11 cellular contexts compared by ENCODE assay signal in the genomic region with DNA sequence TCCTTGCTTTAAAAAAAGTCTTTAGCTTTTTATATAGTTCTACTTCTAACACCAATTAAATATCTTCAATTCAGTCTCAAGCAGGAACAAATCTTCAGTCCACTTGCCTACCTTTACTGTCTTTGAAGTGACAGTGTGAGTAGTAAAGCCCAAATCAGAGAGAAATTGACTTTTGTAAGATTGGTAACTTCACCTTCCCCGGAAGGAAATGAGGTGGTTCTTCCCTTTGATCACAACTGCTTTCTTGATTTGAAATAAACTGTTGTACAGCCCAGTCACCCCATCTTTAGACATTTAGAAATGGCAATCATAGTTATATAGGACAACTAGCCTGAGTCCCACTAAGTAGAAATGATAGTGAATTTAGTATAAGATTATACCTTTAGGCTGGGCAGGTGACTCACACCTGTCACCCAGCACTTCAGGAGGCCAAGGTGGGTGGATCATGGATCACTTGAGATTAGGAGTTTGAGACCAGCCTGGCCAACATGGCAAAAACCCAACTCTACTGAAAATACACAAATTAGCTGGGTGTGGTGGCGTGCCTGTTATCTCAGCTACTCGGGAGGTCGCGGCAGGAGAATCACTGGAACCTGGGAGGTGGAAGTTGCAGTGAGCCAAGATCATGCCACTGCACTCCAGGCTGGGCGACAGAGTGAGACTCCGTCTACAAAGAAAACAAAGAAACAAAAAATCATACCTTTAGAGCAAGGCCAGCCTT. TPM values are rescaled to one million over a fixed set of nuclear protein-coding genes. Genes with fewer than 3 reads are reported as not detected.
A peak's percentile ranks its signal among the peaks of the same experiment; 100 is the strongest.
DNase-seq lines count a peak whose midpoint lies in the region; ATAC-seq, FAIRE-seq and TF ChIP-seq lines count a peak whose summit lies in the region.
"Had no signal": no experiment of that assay in that cellular context is flagged by ENCODE, and none has a peak within 500 bp of the region (broad histone marks: within the 10 kb centered on the region; RNA-seq: fewer than 3 reads in every experiment).

No MANE protein-coding gene starts in this region.

- peaks cover 4% of the 10 kb centered on the region for H3F3A ChIP-seq in smooth muscle cell (ENCODE audit: low read depth)

- ATAC-seq in T-cell (replicated peaks in 1 of 4) (no peak), HG03159 (IDR thresholded peaks at IDR 0.05; ENCODE audit: unreplicated experiment) (no peak)
- ATAC-seq in stimulated activated memory B cell treated with anti-CD40 and anti-IgM and Interleukin-4, amounts not matched to agents 10 μg/mL and 1 μg/mL and 100 μg/mL, for 72 hours: no peak
- ATAC-seq: PC-3 had no signal

- H3K27ac Mint-ChIP-seq in T-cell: peak overlapping the region; percentile 60 to 89
- H3K27ac Mint-ChIP-seq in stimulated activated memory B cell treated with anti-CD40 and anti-IgM and Interleukin-4, amounts not matched to agents 10 μg/mL and 1 μg/mL and 100 μg/mL, for 72 hours: peak overlapping the region; percentile 61

- POLR2A ChIA-PET in T-cell (lab: Charles Lee): no interaction called here

- no peaks in the 10 kb centered on the region for H3K27me3 ChIP-seq in smooth muscle cell (ENCODE audit: low read depth)

- H3K4me3 Mint-ChIP-seq in T-cell: peak overlapping the region; percentile 48 to 72 (median 64)
- peak overlapping the region; percentile 18 for H3K4me3 Mint-ChIP-seq in stimulated activated memory B cell treated with anti-CD40 and anti-IgM and Interleukin-4, amounts not matched to agents 10 μg/mL and 1 μg/mL and 100 μg/mL, for 72 hours

- H3K9me3 Mint-ChIP-seq in T-cell: no peaks in the 10 kb centered on the region
- no peaks in the 10 kb centered on the region for H3K9me3 Mint-ChIP-seq in stimulated activated memory B cell treated with anti-CD40 and anti-IgM and Interleukin-4, amounts not matched to agents 10 μg/mL and 1 μg/mL and 100 μg/mL, for 72 hours

- no peaks in the 10 kb centered on the region for H3K27me3 Mint-ChIP-seq in T-cell
- no peaks in the 10 kb centered on the region for H3K27me3 Mint-ChIP-seq in stimulated activated memory B cell treated with anti-CD40 and anti-IgM and Interleukin-4, amounts not matched to agents 10 μg/mL and 1 μg/mL and 100 μg/mL, for 72 hours

- 94% methylated on average over 7 of the region's 7 CpGs for WGBS in smooth muscle cell (ENCODE audit: low lambda C conversion rate)

- no peak overlapping the region for H2AFZ ChIP-seq in smooth muscle cell (ENCODE audit: low read depth)

- peaks cover 61 to 66% (median 65%) of the 10 kb centered on the region in 3 donors for H3K4me1 Mint-ChIP-seq in T-cell
- peaks cover 55% of the 10 kb centered on the region for H3K4me1 Mint-ChIP-seq in stimulated activated memory B cell treated with anti-CD40 and anti-IgM and Interleukin-4, amounts not matched to agents 10 μg/mL and 1 μg/mL and 100 μg/mL, for 72 hours

- H3K9me3 ChIP-seq in smooth muscle cell (replicated peaks; ENCODE audit: low read depth): no peaks in the 10 kb centered on the region

- DNase-seq in GM12892 (ENCODE audit: insufficient read length) (no peak), T-cell (no peak), SHP77 (lab: John Stamatoyannopoulos, UW) (no peak), smooth muscle cell (lab: John Stamatoyannopoulos, UW; ENCODE audit: unreplicated experiment) (no peak)
- DNase-seq: activated effector memory CD4-positive, alpha-beta T cell treated with Interleukin-2 at 50 U/mL for 16 hours; cortex of kidney; occipital lobe; PC-3 had no signal

- H3K4me3 ChIP-seq in smooth muscle cell: no peak overlapping the region

- no peak for TF ChIP-seq CTCF in smooth muscle cell (IDR thresholded peaks at IDR 0.05; ENCODE audit: borderline replicate concordance, insufficient read depth, poor library complexity, severe bottlenecking)

- no peaks in the 10 kb centered on the region for H4K20me1 ChIP-seq in smooth muscle cell (ENCODE audit: low read depth)

- TF ChIP-seq POLR2A in GM12892 (IDR thresholded peaks at IDR 0.05; ENCODE audit: low read depth, low read length): no peak; the same call in 1 of the 2 replicates

- H3K27ac ChIP-seq in smooth muscle cell (ENCODE audit: low read depth): no peak overlapping the region

- H3K9ac ChIP-seq in smooth muscle cell (ENCODE audit: low read depth): no peak overlapping the region

- H3K4me1 ChIP-seq in smooth muscle cell (ENCODE audit: low read depth): peaks cover 29% of the 10 kb centered on the region

- FAIRE-seq in GM12892 (lab: Jason Lieb, UNC) (peak; percentile 14), endometrium (lab: Jason Lieb, UNC) (peak; percentile 23)

- H3K79me2 ChIP-seq in smooth muscle cell (ENCODE audit: low read depth): peaks cover 13% of the 10 kb centered on the region

- no peaks in the 10 kb centered on the region for H3K36me3 Mint-ChIP-seq in T-cell
- no peaks in the 10 kb centered on the region for H3K36me3 Mint-ChIP-seq in stimulated activated memory B cell treated with anti-CD40 and anti-IgM and Interleukin-4, amounts not matched to agents 10 μg/mL and 1 μg/mL and 100 μg/mL, for 72 hours

- no peak overlapping the region for H3K4me2 ChIP-seq in smooth muscle cell

- CTCF ChIA-PET in T-cell (lab: Charles Lee): interaction anchor here (0.6 to 2.9 kb wide), 10 partner anchors 8 to 218 kb away, joined by 3 to 18 read pairs (median 4); a partner anchor contains a TSS

- H3K36me3 ChIP-seq in smooth muscle cell (ENCODE audit: low read depth): no peaks in the 10 kb centered on the region

RNA-seq across cellular contexts. Expression of a gene that starts 4.7 kb away (rescaled TPM):
- 81.0 TPM for polyA plus RNA-seq in GM12892 (2012; ENCODE audit: missing spikeins)
- total RNA-seq in T-cell (10 to 100 TPM; 18.4 to 32.6 (median 28.0) TPM), smooth muscle cell (21.8 and 26.7 TPM in 2 replicates)
- polyA plus RNA-seq in smooth muscle cell: 9.9 and 14.4 TPM in 2 replicates

RNA-seq across cellular contexts. Expression of a gene that starts 42.7 kb away (rescaled TPM):
- polyA plus RNA-seq in GM12892 (2012; ENCODE audit: missing spikeins): 36.7 TPM
- total RNA-seq in T-cell (1 to 10 TPM; 4.0 to 7.8 (median 5.3) TPM), smooth muscle cell (2,305 and 2,362 TPM in 2 replicates)
- polyA plus RNA-seq in smooth muscle cell: 3,088 and 4,814 TPM in 2 replicates
- total RNA-seq: PC-3 had no signal

Comparison
In these comparisons a context has a peak if more than half of its experiments do, and no peak if none do; other contexts are left out.
1. RNA of a gene that starts 42.7 kb away (total RNA-seq): 2,305 to 2,362 TPM in smooth muscle cell; 4.0 to 7.8 TPM in T-cell; every median in the first group is over 100 times any median in the second.